Comparison of ENCODE assay signal across 1 cellular context in genomic region chr9:124264812-124265211, GRCh38.
TF ChIP-seq lines count a peak whose summit lies in the region.

No MANE protein-coding gene starts in this region.

TF ChIP-seq in GM12878, 131 proteins besides CTCF, POLR2A, EP300 and RAD21 (continued from another document):
- TF ChIP-seq CUX1 (IDR thresholded peaks at IDR 0.05; ENCODE audit: insufficient replicate concordance, low read depth, low read length): peak; percentile 54
- TF ChIP-seq JUND (IDR thresholded peaks at IDR 0.05; ENCODE audit: low read depth, low read length): no peak
- TF ChIP-seq HCFC1 (IDR thresholded peaks at IDR 0.05; ENCODE audit: low read length): no peak
- no peak for TF ChIP-seq GATAD2B (conservative IDR thresholded peaks at IDR 0.05; ENCODE audit: low read depth)
- TF ChIP-seq ATF3 (IDR thresholded peaks at IDR 0.05; ENCODE audit: borderline replicate concordance, extremely low read depth, low read depth, low read length): no peak
